Comparison of ENCODE assay signal across 25 cellular contexts in the genomic region with DNA sequence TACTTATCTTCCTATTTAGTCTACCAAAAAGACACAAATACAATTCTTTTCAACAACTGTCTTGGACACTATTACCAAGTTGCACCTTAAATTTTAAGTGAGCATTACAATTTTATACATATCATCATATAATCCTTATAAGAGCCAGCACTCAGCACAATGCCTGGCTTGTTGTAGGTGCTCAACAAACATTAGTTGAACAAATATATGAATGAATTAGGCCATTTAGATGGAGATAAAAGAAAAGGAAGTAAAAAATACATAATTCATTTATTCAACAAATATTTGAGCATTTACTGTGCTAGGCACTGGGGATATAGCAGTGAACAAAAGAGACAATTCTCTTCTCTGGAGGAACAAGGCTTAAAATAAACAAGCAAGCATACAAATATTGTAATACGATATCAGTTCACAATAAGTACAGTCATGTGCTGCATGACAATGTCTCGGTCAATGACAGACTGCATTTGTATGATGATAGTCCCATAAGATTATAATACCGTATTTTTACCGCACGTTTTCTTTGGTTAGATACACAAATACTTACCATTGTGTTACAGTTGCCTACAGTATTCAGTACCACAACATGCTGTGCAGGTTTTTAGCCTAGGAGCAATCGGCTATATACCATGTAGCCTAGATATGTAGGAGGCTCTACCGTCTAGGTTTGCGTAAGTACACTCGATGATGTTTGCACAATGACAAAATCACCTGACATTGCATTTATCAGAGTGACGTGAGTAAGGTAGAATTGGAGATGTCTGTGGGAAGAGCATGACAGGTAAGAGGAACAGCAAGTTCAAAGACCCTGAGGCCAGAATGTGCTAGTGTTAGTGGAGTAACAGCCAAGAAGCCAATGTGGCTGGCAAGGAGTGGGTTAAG.
DNase-seq lines count a peak whose midpoint lies in the region; ATAC-seq, FAIRE-seq and TF ChIP-seq lines count a peak whose summit lies in the region.
"Had no signal": no experiment of that assay in that cellular context is flagged by ENCODE, and none has a peak within 500 bp of the region (broad histone marks: within the 10 kb centered on the region; RNA-seq: fewer than 3 reads in every experiment).

No MANE protein-coding gene starts in this region.

- no peak for TF ChIP-seq CTCF in bronchial epithelial cell (IDR thresholded peaks at IDR 0.05; ENCODE audit: insufficient read depth, low read length, severe bottlenecking)

- no peak for ATAC-seq in GM19351 (IDR thresholded peaks at IDR 0.05; ENCODE audit: unreplicated experiment)
- no peak for ATAC-seq in GM18907 (IDR thresholded peaks at IDR 0.05; ENCODE audit: unreplicated experiment)
- ATAC-seq in HG02678 (IDR thresholded peaks at IDR 0.05; ENCODE audit: unreplicated experiment): no peak
- ATAC-seq: foreskin keratinocyte; naive thymus-derived CD8-positive, alpha-beta T cell; psoas muscle; Right ventricle myocardium inferior had no signal

- no peaks in the 10 kb centered on the region for H3K36me3 ChIP-seq in bronchial epithelial cell (ENCODE audit: control insufficient read depth, insufficient read depth, low read length)
- H3K36me3 ChIP-seq: esophagus squamous epithelium, thyroid gland, vagina had no signal

- DNase-seq in NCI-H345 (lab: John Stamatoyannopoulos, UW) (peak; percentile 11), NCI-H345 treated with DMSO at 0.1 percent for 48 hours (lab: John Stamatoyannopoulos, UW; ENCODE audit: unreplicated experiment) (no peak), DMS153 treated with DMSO at 0.1 percent for 48 hours (lab: John Stamatoyannopoulos, UW; ENCODE audit: unreplicated experiment) (peak; percentile 95), NCI-H2196 (lab: John Stamatoyannopoulos, UW; ENCODE audit: unreplicated experiment) (peak; percentile 61), bronchial epithelial cell (ENCODE audit: low read depth) (peak; percentile 81)
- DNase-seq: activated CD4-positive, alpha-beta memory T cell treated with anti-CD3 and anti-CD28 coated beads, Interleukin-2, amount 10 ng/mL, durations not matched to agents 7 days and 5 days; activated CD4-positive, alpha-beta T cell treated with anti-CD3 and anti-CD28 coated beads for 1 hour; activated CD8-positive, alpha-beta memory T cell treated with anti-CD3 and anti-CD28 coated beads, Interleukin-2, amount 50 U/mL, for 4 hours; activated naive CD4-positive, alpha-beta T cell treated with Interleukin-2 at 50 U/mL for 16 hours; CD4-positive, CD25-positive, alpha-beta regulatory T cell; esophagus squamous epithelium; Kasumi-1; naive thymus-derived CD8-positive, alpha-beta T cell; NCI-H446 treated with DMSO at 0.1 percent for 48 hours; nucleus accumbens; psoas muscle; stimulated activated CD4-positive, alpha-beta T cell treated with anti-CD3 and anti-CD28 coated beads, Interleukin-4, amount 100 ng/mL, for 1 hour; thyroid gland had no signal

- no peaks in the 10 kb centered on the region for H3K27me3 ChIP-seq in bronchial epithelial cell (ENCODE audit: control insufficient read depth, insufficient read depth, low read length)
- H3K27me3 ChIP-seq: thyroid gland, vagina had no signal

- no peak for FAIRE-seq in bronchial epithelial cell (lab: Jason Lieb, UNC)
- FAIRE-seq: A204.1 had no signal

- no peak overlapping the region for H3K4me3 ChIP-seq in bronchial epithelial cell (ENCODE audit: low read depth, low read length)
- H3K4me3 ChIP-seq: esophagus squamous epithelium, psoas muscle, thyroid gland, vagina had no signal
